In the genomic region with DNA sequence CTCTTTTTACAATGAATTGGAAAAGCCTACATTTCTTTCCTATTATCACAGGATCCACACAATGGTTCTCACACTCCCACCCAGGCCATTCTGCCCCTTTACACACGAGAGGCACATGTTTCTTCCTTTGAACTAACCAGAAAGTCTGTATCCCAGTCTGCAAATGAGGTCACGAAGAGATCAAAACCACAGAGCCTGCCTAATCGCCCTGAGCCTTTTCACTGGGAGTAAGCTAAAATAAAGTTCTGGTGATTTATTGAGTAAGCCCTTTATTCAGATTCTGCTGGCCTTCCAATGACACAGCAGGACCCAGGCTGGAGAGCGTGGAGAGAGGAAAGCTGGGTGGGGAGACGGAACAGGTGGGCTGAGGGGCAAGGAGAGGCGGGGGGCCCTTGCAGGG, we compare ENCODE assay signal across 10 cellular contexts.
DNase-seq lines count a peak whose midpoint lies in the region; ATAC-seq, FAIRE-seq and TF ChIP-seq lines count a peak whose summit lies in the region.
"Had no signal": no experiment of that assay in that cellular context is flagged by ENCODE, and none has a peak within 500 bp of the region (broad histone marks: within the 10 kb centered on the region; RNA-seq: fewer than 3 reads in every experiment).

No MANE protein-coding gene starts in this region.

- H3K4me3 ChIP-seq in astrocyte of the spinal cord (ENCODE audit: low read depth, low read length) (no peak overlapping the region), testis (no peak overlapping the region)

- no peaks in the 10 kb centered on the region for H3K27me3 ChIP-seq in testis

- no peak overlapping the region for H3K4me3 Mint-ChIP-seq in activated naive CD8-positive, alpha-beta T cell treated with anti-CD3 and anti-CD28 coated beads, Interleukin-2, amount 50 U/mL, for 24 hours
- no peak overlapping the region for H3K4me3 Mint-ChIP-seq in activated naive CD8-positive, alpha-beta T cell treated with anti-CD3 and anti-CD28 coated beads for 36 hours
- no peak overlapping the region for H3K4me3 Mint-ChIP-seq in memory B cell

- peak overlapping the region; percentile 1 for H3K27ac Mint-ChIP-seq in activated naive CD8-positive, alpha-beta T cell treated with anti-CD3 and anti-CD28 coated beads, Interleukin-2, amount 50 U/mL, for 24 hours
- no peak overlapping the region for H3K27ac Mint-ChIP-seq in activated naive CD8-positive, alpha-beta T cell treated with anti-CD3 and anti-CD28 coated beads for 36 hours
- H3K27ac Mint-ChIP-seq in memory B cell, result peak overlapping the region; percentile 40

- H3K27me3 Mint-ChIP-seq in activated naive CD8-positive, alpha-beta T cell treated with anti-CD3 and anti-CD28 coated beads, Interleukin-2, amount 50 U/mL, for 24 hours, result no peaks in the 10 kb centered on the region
- H3K27me3 Mint-ChIP-seq in activated naive CD8-positive, alpha-beta T cell treated with anti-CD3 and anti-CD28 coated beads for 36 hours, result no peaks in the 10 kb centered on the region
- H3K27me3 Mint-ChIP-seq in memory B cell, result no peaks in the 10 kb centered on the region

- ATAC-seq in activated naive CD8-positive, alpha-beta T cell treated with anti-CD3 and anti-CD28 coated beads, Interleukin-2, amount 50 U/mL, for 24 hours, result peak; percentile 36
- ATAC-seq in memory B cell (ENCODE audit: low read depth), result no peak
- ATAC-seq in GM18502 (IDR thresholded peaks at IDR 0.05; ENCODE audit: poor library complexity, unreplicated experiment), result no peak
- ATAC-seq in SK-N-SH treated with all-trans-retinoic acid at 6 μM for 48 hours, result no peak

- TF ChIP-seq POLR2A in testis (IDR thresholded peaks at IDR 0.05), result no peak

- in situ Hi-C loops in astrocyte of the spinal cord (cut with HindIII; ENCODE audit: low sequenced_read_pairs), result no loop called here

- H3K36me3 Mint-ChIP-seq in activated naive CD8-positive, alpha-beta T cell treated with anti-CD3 and anti-CD28 coated beads, Interleukin-2, amount 50 U/mL, for 24 hours (ENCODE audit: low read depth), result no peaks in the 10 kb centered on the region
- peaks cover 8% of the 10 kb centered on the region for H3K36me3 Mint-ChIP-seq in activated naive CD8-positive, alpha-beta T cell treated with anti-CD3 and anti-CD28 coated beads for 36 hours
- H3K36me3 Mint-ChIP-seq in memory B cell, result peaks cover 23% of the 10 kb centered on the region

- DNase-seq in activated naive CD8-positive, alpha-beta T cell treated with anti-CD3 and anti-CD28 coated beads, Interleukin-2, amount 50 U/mL, for 24 hours, result no peak
- no peak for DNase-seq in activated naive CD8-positive, alpha-beta T cell treated with anti-CD3 and anti-CD28 coated beads for 36 hours
- peak; percentile 72 for DNase-seq in astrocyte of the spinal cord (ENCODE audit: low read depth, low spot score)
- no peak for DNase-seq in memory B cell (ENCODE audit: low spot score in 2 of 2)
- DNase-seq in testis, result peak; percentile 9
- no peak for DNase-seq in GM19239 (ENCODE audit: insufficient read length, low spot score)
- DNase-seq: ACHN, activated T-cell treated with anti-CD3 and anti-CD28 coated beads for 4 hours had no signal

- intact Hi-C loops in testis (cut with DNase I; ENCODE audit: low total_unique reads), result no loop called here

- H3K4me1 Mint-ChIP-seq in activated naive CD8-positive, alpha-beta T cell treated with anti-CD3 and anti-CD28 coated beads, Interleukin-2, amount 50 U/mL, for 24 hours, result peaks cover 8% of the 10 kb centered on the region
- peaks cover 6% of the 10 kb centered on the region for H3K4me1 Mint-ChIP-seq in activated naive CD8-positive, alpha-beta T cell treated with anti-CD3 and anti-CD28 coated beads for 36 hours
- H3K4me1 Mint-ChIP-seq in memory B cell, result peaks cover 4% of the 10 kb centered on the region

- WGBS in testis, 2 donors, result 66 to 68% methylated on average over 6 of the region's 6 CpGs

- H3K4me1 ChIP-seq in testis, result peaks cover 1% of the 10 kb centered on the region

- TF ChIP-seq CTCF in astrocyte of the spinal cord (IDR thresholded peaks at IDR 0.05; ENCODE audit: low read depth, low read length) (no peak), testis (IDR thresholded peaks at IDR 0.05) (no peak)

- no peak overlapping the region for H3K27ac ChIP-seq in testis

- no peak for FAIRE-seq in GM19239 (lab: Jason Lieb, UNC)

- no peaks in the 10 kb centered on the region for H3K9me3 Mint-ChIP-seq in activated naive CD8-positive, alpha-beta T cell treated with anti-CD3 and anti-CD28 coated beads, Interleukin-2, amount 50 U/mL, for 24 hours
- no peaks in the 10 kb centered on the region for H3K9me3 Mint-ChIP-seq in activated naive CD8-positive, alpha-beta T cell treated with anti-CD3 and anti-CD28 coated beads for 36 hours
- no peaks in the 10 kb centered on the region for H3K9me3 Mint-ChIP-seq in memory B cell

- no peaks in the 10 kb centered on the region for H3K36me3 ChIP-seq in testis (ENCODE audit: low read depth, missing control alignments)

- H3K9me3 ChIP-seq in testis, result no peaks in the 10 kb centered on the region

TF ChIP-seq in SK-N-SH treated with all-trans-retinoic acid at 6 μM for 48 hours, 23 proteins besides CTCF, POLR2A, EP300 and RAD21:
- TF ChIP-seq ZNF70 (CRISPR knock-in tag; IDR thresholded peaks at IDR 0.05) (no peak), ZFP3 (CRISPR knock-in tag; IDR thresholded peaks at IDR 0.05) (no peak), ZNF565 (CRISPR knock-in tag; conservative IDR thresholded peaks at IDR 0.05; ENCODE audit: low read depth) (no peak), CSDC2 (CRISPR knock-in tag; IDR thresholded peaks at IDR 0.05) (no peak), TCF4 (CRISPR knock-in tag; IDR thresholded peaks at IDR 0.05; ENCODE audit: borderline replicate concordance) (no peak), PPARA (CRISPR knock-in tag; IDR thresholded peaks at IDR 0.05; ENCODE audit: borderline replicate concordance) (no peak), ZC3H10 (CRISPR knock-in tag; IDR thresholded peaks at IDR 0.05) (no peak), BACH2 (CRISPR knock-in tag; IDR thresholded peaks at IDR 0.05; ENCODE audit: borderline replicate concordance) (no peak), RARB (CRISPR knock-in tag; IDR thresholded peaks at IDR 0.05) (no peak), ISL1 (CRISPR knock-in tag; IDR thresholded peaks at IDR 0.05) (no peak), ARNTL (CRISPR knock-in tag; IDR thresholded peaks at IDR 0.05; ENCODE audit: borderline replicate concordance, low read depth) (no peak), GLIS3 (CRISPR knock-in tag; IDR thresholded peaks at IDR 0.05) (no peak)
- TF ChIP-seq, protein P1, sequence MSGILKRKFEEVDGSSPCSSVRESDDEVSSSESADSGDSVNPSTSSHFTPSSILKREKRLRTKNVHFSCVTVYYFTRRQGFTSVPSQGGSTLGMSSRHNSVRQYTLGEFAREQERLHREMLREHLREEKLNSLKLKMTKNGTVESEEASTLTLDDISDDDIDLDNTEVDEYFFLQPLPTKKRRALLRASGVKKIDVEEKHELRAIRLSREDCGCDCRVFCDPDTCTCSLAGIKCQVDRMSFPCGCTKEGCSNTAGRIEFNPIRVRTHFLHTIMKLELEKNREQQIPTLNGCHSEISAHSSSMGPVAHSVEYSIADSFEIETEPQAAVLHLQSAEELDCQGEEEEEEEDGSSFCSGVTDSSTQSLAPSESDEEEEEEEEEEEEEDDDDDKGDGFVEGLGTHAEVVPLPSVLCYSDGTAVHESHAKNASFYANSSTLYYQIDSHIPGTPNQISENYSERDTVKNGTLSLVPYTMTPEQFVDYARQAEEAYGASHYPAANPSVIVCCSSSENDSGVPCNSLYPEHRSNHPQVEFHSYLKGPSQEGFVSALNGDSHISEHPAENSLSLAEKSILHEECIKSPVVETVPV (CRISPR knock-in tag; IDR thresholded peaks at IDR 0.05), result no peak
- TF ChIP-seq, protein P2, sequence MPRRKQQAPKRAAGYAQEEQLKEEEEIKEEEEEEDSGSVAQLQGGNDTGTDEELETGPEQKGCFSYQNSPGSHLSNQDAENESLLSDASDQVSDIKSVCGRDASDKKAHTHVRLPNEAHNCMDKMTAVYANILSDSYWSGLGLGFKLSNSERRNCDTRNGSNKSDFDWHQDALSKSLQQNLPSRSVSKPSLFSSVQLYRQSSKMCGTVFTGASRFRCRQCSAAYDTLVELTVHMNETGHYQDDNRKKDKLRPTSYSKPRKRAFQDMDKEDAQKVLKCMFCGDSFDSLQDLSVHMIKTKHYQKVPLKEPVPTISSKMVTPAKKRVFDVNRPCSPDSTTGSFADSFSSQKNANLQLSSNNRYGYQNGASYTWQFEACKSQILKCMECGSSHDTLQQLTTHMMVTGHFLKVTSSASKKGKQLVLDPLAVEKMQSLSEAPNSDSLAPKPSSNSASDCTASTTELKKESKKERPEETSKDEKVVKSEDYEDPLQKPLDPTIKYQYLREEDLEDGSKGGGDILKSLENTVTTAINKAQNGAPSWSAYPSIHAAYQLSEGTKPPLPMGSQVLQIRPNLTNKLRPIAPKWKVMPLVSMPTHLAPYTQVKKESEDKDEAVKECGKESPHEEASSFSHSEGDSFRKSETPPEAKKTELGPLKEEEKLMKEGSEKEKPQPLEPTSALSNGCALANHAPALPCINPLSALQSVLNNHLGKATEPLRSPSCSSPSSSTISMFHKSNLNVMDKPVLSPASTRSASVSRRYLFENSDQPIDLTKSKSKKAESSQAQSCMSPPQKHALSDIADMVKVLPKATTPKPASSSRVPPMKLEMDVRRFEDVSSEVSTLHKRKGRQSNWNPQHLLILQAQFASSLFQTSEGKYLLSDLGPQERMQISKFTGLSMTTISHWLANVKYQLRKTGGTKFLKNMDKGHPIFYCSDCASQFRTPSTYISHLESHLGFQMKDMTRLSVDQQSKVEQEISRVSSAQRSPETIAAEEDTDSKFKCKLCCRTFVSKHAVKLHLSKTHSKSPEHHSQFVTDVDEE (CRISPR knock-in tag; IDR thresholded peaks at IDR 0.05), result no peak
TF ChIP-seq in SK-N-SH treated with all-trans-retinoic acid at 6 μM for 48 hours: peak in this region for 0.

Comparison
In these comparisons a context has a peak if more than half of its experiments do, and no peak if none do; other contexts are left out.
1. DNase-seq: peak in astrocyte of the spinal cord (single experiment) and testis (single experiment); none in activated naive CD8-positive, alpha-beta T cell treated with anti-CD3 and anti-CD28 coated beads, Interleukin-2, amount 50 U/mL, for 24 hours (single experiment), activated naive CD8-positive, alpha-beta T cell treated with anti-CD3 and anti-CD28 coated beads for 36 hours (single experiment), memory B cell (0 of 2) and GM19239 (single experiment).